ENCODE assay signal across 11 cellular contexts in genomic region chr3:14920536-14920935, GRCh38. TPM values are rescaled to one million over a fixed set of nuclear protein-coding genes. Genes with fewer than 3 reads are reported as not detected.
A peak's percentile ranks its signal among the peaks of the same experiment; 100 is the strongest.
DNase-seq lines count a peak whose midpoint lies in the region; ATAC-seq and TF ChIP-seq lines count a peak whose summit lies in the region.
"Had no signal": no experiment of that assay in that cellular context is flagged by ENCODE, and none has a peak within 500 bp of the region (broad histone marks: within the 10 kb centered on the region; RNA-seq: fewer than 3 reads in every experiment).

No MANE protein-coding gene starts in this region.

- no peak overlapping the region for H3K23ac ChIP-seq in mesenchymal stem cell (ENCODE audit: low read length in 2 of 2)

- H3K9ac ChIP-seq in KMS-11 (no peak overlapping the region), mesenchymal stem cell (ENCODE audit: low read length) (no peak overlapping the region)

- peak overlapping the region; percentile 70 for H3K27ac Mint-ChIP-seq in endothelial cell (ENCODE audit: unreplicated experiment)
- H3K27ac Mint-ChIP-seq in CD4-positive, alpha-beta memory T cell: no peak overlapping the region
- H3K27ac Mint-ChIP-seq: B cell, H9 had no signal

- no peaks in the 10 kb centered on the region for H3K79me1 ChIP-seq in mesenchymal stem cell (replicated peaks; ENCODE audit: low read length, poor library complexity, severe bottlenecking)

- no peak overlapping the region for H3K27ac ChIP-seq in KMS-11
- no peak overlapping the region for H3K27ac ChIP-seq in testis
- H3K27ac ChIP-seq in mesenchymal stem cell (ENCODE audit: low read length, poor library complexity, severe bottlenecking): no peak overlapping the region
- H3K27ac ChIP-seq in CD4-positive, alpha-beta memory T cell (ENCODE audit: low read depth, low read length): no peak overlapping the region

- H4K8ac ChIP-seq in mesenchymal stem cell (ENCODE audit: low read length): no peak overlapping the region

- TF ChIP-seq CTCF in KMS-11 (conservative IDR thresholded peaks at IDR 0.05; ENCODE audit: low read depth, low read length) (no peak), endothelial cell (IDR thresholded peaks at IDR 0.05; ENCODE audit: unreplicated experiment) (no peak), testis (IDR thresholded peaks at IDR 0.05) (no peak)

- H3K4me2 ChIP-seq in KMS-11: no peak overlapping the region
- H3K4me2 ChIP-seq in mesenchymal stem cell (ENCODE audit: low read length, poor library complexity, severe bottlenecking): no peak overlapping the region

- no peaks in the 10 kb centered on the region for H4K20me1 ChIP-seq in KMS-11 (ENCODE audit: insufficient read depth)

- H3K14ac ChIP-seq in mesenchymal stem cell (ENCODE audit: low read length in 2 of 2): no peak overlapping the region

- H3K36me3 ChIP-seq in KMS-11 (ENCODE audit: insufficient read depth) (no peaks in the 10 kb centered on the region), testis (ENCODE audit: low read depth, missing control alignments) (no peaks in the 10 kb centered on the region), mesenchymal stem cell (ENCODE audit: control insufficient read depth in 1 of 2, insufficient read depth in 2 of 2, low read depth in 1 of 2, low read length in 2 of 2) (peaks cover 0 to 4% of the 10 kb centered on the region in 2 experiments)
- no peaks in the 10 kb centered on the region for H3K36me3 ChIP-seq in CD4-positive, alpha-beta memory T cell (ENCODE audit: insufficient read depth, low read length)

- no peak overlapping the region for H2BK120ac ChIP-seq in mesenchymal stem cell (ENCODE audit: low read depth, low read length)

- no peak for ATAC-seq in HG03280 (IDR thresholded peaks at IDR 0.05; ENCODE audit: unreplicated experiment)

- no peaks in the 10 kb centered on the region for H3K9me3 ChIP-seq in testis
- no peaks in the 10 kb centered on the region for H3K9me3 ChIP-seq in mesenchymal stem cell (ENCODE audit: control insufficient read depth, low read length)
- no peaks in the 10 kb centered on the region for H3K9me3 ChIP-seq in CD4-positive, alpha-beta memory T cell (ENCODE audit: control insufficient read depth in 1 of 2, low read length in 2 of 2)

- peaks cover 65% of the 10 kb centered on the region for H3K36me3 Mint-ChIP-seq in endothelial cell (ENCODE audit: low read depth, unreplicated experiment)
- H3K36me3 Mint-ChIP-seq in CD4-positive, alpha-beta memory T cell: no peaks in the 10 kb centered on the region

- no peak overlapping the region for H3K4me3 ChIP-seq in KMS-11 (IDR thresholded peaks at IDR 0.05; ENCODE audit: insufficient read depth, low read depth, low read length)
- no peak overlapping the region for H3K4me3 ChIP-seq in testis
- H3K4me3 ChIP-seq in mesenchymal stem cell (ENCODE audit: insufficient read depth in 1 of 2, low read depth in 1 of 2, low read length in 2 of 2): no peak overlapping the region
- no peak overlapping the region for H3K4me3 ChIP-seq in CD4-positive, alpha-beta memory T cell (ENCODE audit: low read length in 2 of 2)

- H3K4me1 ChIP-seq in KMS-11 (ENCODE audit: low read depth, poor library complexity, severe bottlenecking) (no peaks in the 10 kb centered on the region), testis (no peaks in the 10 kb centered on the region), mesenchymal stem cell (ENCODE audit: control insufficient read depth, insufficient read depth, low read depth, low read length) (peaks cover 6% of the 10 kb centered on the region)
- peaks cover 5% of the 10 kb centered on the region for H3K4me1 ChIP-seq in CD4-positive, alpha-beta memory T cell (ENCODE audit: insufficient read depth, low read length)

- H4K91ac ChIP-seq in mesenchymal stem cell (ENCODE audit: low read length): no peak overlapping the region

- H3K9me3 Mint-ChIP-seq in endothelial cell (ENCODE audit: unreplicated experiment): no peaks in the 10 kb centered on the region
- H3K9me3 Mint-ChIP-seq in CD4-positive, alpha-beta memory T cell: no peaks in the 10 kb centered on the region
- H3K9me3 Mint-ChIP-seq: H9 had no signal

- H3K18ac ChIP-seq in mesenchymal stem cell (ENCODE audit: low read depth in 1 of 2, low read length in 2 of 2): no peak overlapping the region

- WGBS in testis, 2 donors: 89% methylated on average over 5 of the region's 5 CpGs
- 95% methylated on average over 5 of the region's 5 CpGs for WGBS in mesenchymal stem cell

- no peak overlapping the region for H2AK5ac ChIP-seq in mesenchymal stem cell (ENCODE audit: low read length, severe bottlenecking)

- DNase-seq in activated effector memory CD4-positive, alpha-beta T cell treated with anti-CD3 and anti-CD28 coated beads, Interleukin-2, amount 50 U/mL, for 16 hours: peak; percentile 59
- no peak for DNase-seq in activated effector memory CD4-positive, alpha-beta T cell treated with Interleukin-2 at 50 U/mL for 16 hours
- DNase-seq in endothelial cell (ENCODE audit: low spot score): no peak
- DNase-seq in testis: peak; percentile 7
- DNase-seq in mesenchymal stem cell: no peak
- no peak for DNase-seq in CD4-positive, alpha-beta memory T cell
- DNase-seq: SIG-M5 had no signal

- peaks cover 31% of the 10 kb centered on the region for H3K27me3 Mint-ChIP-seq in endothelial cell (ENCODE audit: unreplicated experiment)
- H3K27me3 Mint-ChIP-seq in CD4-positive, alpha-beta memory T cell: peaks cover 0 to 2% of the 10 kb centered on the region in 2 donors

- intact Hi-C loops in testis (cut with DNase I; ENCODE audit: low total_unique reads): no loop called here
- intact Hi-C loops in CD4-positive, alpha-beta memory T cell (cut with micrococcal nuclease): loop anchor here (2.0 kb wide), 1 partner anchor 1024 kb away; no protein-coding TSS in a partner anchor

- CTCF ChIA-PET in CD4-positive, alpha-beta memory T cell (lab: Charles Lee; ENCODE audit: partially characterized antibody): interaction anchor here (0.9 to 4.9 kb wide), 35 partner anchors 9 to 1024 kb away, joined by 3 to 33 read pairs (median 4); no protein-coding TSS in a partner anchor

- H3K4me1 Mint-ChIP-seq in endothelial cell (ENCODE audit: unreplicated experiment): peaks cover 6% of the 10 kb centered on the region
- peaks cover 0 to 4% (median 0%) of the 10 kb centered on the region in 4 donors for H3K4me1 Mint-ChIP-seq in CD4-positive, alpha-beta memory T cell
- H3K4me1 Mint-ChIP-seq: B cell had no signal

- POLR2A ChIA-PET in CD4-positive, alpha-beta memory T cell (lab: Charles Lee; ENCODE audit: partially characterized antibody): interaction anchor here (0.9 to 1.6 kb wide), 2 partner anchors 35 to 269 kb away, joined by 3 to 7 read pairs; partner anchors contain the start of gene CCDC174

- no peaks in the 10 kb centered on the region for H3K79me2 ChIP-seq in KMS-11 (ENCODE audit: insufficient read depth, low read depth)

- TF ChIP-seq POLR2A in testis (IDR thresholded peaks at IDR 0.05): no peak

- H3K27me3 ChIP-seq in KMS-11 (ENCODE audit: insufficient read depth, low read depth) (no peaks in the 10 kb centered on the region), testis (no peaks in the 10 kb centered on the region), mesenchymal stem cell (ENCODE audit: control insufficient read depth in 1 of 2, insufficient read depth in 1 of 2, low read length in 2 of 2) (peaks cover 27% of the 10 kb centered on the region in 2 experiments)
- H3K27me3 ChIP-seq in CD4-positive, alpha-beta memory T cell (ENCODE audit: insufficient read depth, low read length): no peaks in the 10 kb centered on the region

- H2BK15ac ChIP-seq in mesenchymal stem cell (ENCODE audit: low read depth, poor library complexity, severe bottlenecking): no peak overlapping the region

- H3K4ac ChIP-seq in mesenchymal stem cell (ENCODE audit: low read depth in 1 of 2, low read length in 2 of 2): no peak overlapping the region

- H3K4me3 Mint-ChIP-seq in endothelial cell (ENCODE audit: unreplicated experiment): no peak overlapping the region
- no peak overlapping the region for H3K4me3 Mint-ChIP-seq in CD4-positive, alpha-beta memory T cell
- H3K4me3 Mint-ChIP-seq: B cell, H9 had no signal

- H2BK5ac ChIP-seq in mesenchymal stem cell (ENCODE audit: low read depth, low read length, poor library complexity, severe bottlenecking): no peak overlapping the region

- H2BK12ac ChIP-seq in mesenchymal stem cell (ENCODE audit: low read length in 2 of 2): no peak overlapping the region

- H2AFZ ChIP-seq in KMS-11 (ENCODE audit: low read depth) (peak overlapping the region; percentile 26; the same call in 1 of the 2 replicates), mesenchymal stem cell (ENCODE audit: low read depth, low read length) (no peak overlapping the region)

RNA-seq across cellular contexts. Expression of gene NR2C2, which starts 26.8 kb away (rescaled TPM):
- 49.1 TPM for total RNA-seq in endothelial cell (ENCODE audit: unreplicated experiment)
- total RNA-seq in testis: 10 to 100 TPM; 85.2 to 87.5 TPM
- 52.6 TPM for polyA plus RNA-seq in testis (ENCODE audit: insufficient read depth, low read depth, low replicate concordance)
- 19.1 TPM for polyA plus RNA-seq in mesenchymal stem cell (2013, experiment 1 of 2)
- polyA plus RNA-seq in mesenchymal stem cell (2013, experiment 2 of 2): 17.4 TPM
- total RNA-seq in CD4-positive, alpha-beta memory T cell: 100 to 1,000 TPM in 1 of 2 experiments, 10 to 100 TPM in 1; 94.3 to 103 TPM
- polyA plus RNA-seq in CD4-positive, alpha-beta memory T cell: 10 to 100 TPM in 1 of 2 donors, 1 to 10 TPM in 1; 5.5 to 15.5 TPM

Comparison
In these comparisons a context has a peak if more than half of its experiments do, and no peak if none do; other contexts are left out.
1. DNase-seq: peak in activated effector memory CD4-positive, alpha-beta T cell treated with anti-CD3 and anti-CD28 coated beads, Interleukin-2, amount 50 U/mL, for 16 hours (single experiment) and testis (single experiment); none in activated effector memory CD4-positive, alpha-beta T cell treated with Interleukin-2 at 50 U/mL for 16 hours (single experiment), endothelial cell (single experiment), mesenchymal stem cell (single experiment) and CD4-positive, alpha-beta memory T cell (0 of 5).